21 cellular contexts compared by ENCODE assay signal in genomic region chr1:195951313-195951712, GRCh38.
A peak's percentile ranks its signal among the peaks of the same experiment; 100 is the strongest.
DNase-seq lines count a peak whose midpoint lies in the region; ATAC-seq, FAIRE-seq and TF ChIP-seq lines count a peak whose summit lies in the region.
"Had no signal": no experiment of that assay in that cellular context is flagged by ENCODE, and none has a peak within 500 bp of the region (broad histone marks: within the 10 kb centered on the region; RNA-seq: fewer than 3 reads in every experiment).

No MANE protein-coding gene starts in this region.

- no peaks in the 10 kb centered on the region for H3K36me3 Mint-ChIP-seq in natural killer cell treated with Interleukin-12 subunit alpha and Interleukin-12 subunit beta and Interleukin-15 and Interleukin-18, amount 100 ng/mL, for 72 hours

- H3K9me1 ChIP-seq in K562 (ENCODE audit: control insufficient read depth, insufficient read depth, low read length) = no peaks in the 10 kb centered on the region

- H3K9me3 ChIP-seq in SU-DHL-6 (ENCODE audit: insufficient read depth, low read length) (no peaks in the 10 kb centered on the region), K562 (replicated peaks; ENCODE audit: control insufficient read depth, insufficient read depth, low read depth, low read length) (no peaks in the 10 kb centered on the region)
- H3K9me3 ChIP-seq: A549, Caco-2 had no signal

- H4K8ac ChIP-seq in mesendoderm (ENCODE audit: low read depth, low read length) = no peak overlapping the region

- H3K4me3 ChIP-seq in SU-DHL-6 (ENCODE audit: insufficient read depth, low read length, poor library complexity, severe bottlenecking) (no peak overlapping the region), K562 (no peak overlapping the region), mesendoderm (ENCODE audit: low read length) (no peak overlapping the region)
- H3K4me3 ChIP-seq: A549, GM12878 had no signal

- FAIRE-seq in K562 (lab: Jason Lieb, UNC) (peak; percentile 19), H54 (lab: Jason Lieb, UNC) (no peak)
- FAIRE-seq: A549, GM12878, H1 had no signal

- H3K18ac ChIP-seq in mesendoderm (ENCODE audit: low read length) = no peak overlapping the region

- H3K79me1 ChIP-seq in mesendoderm (ENCODE audit: low read length) = no peaks in the 10 kb centered on the region

- no peak for TF ChIP-seq POLR2A in K562 (conservative IDR thresholded peaks at IDR 0.05)
- no peak for TF ChIP-seq POLR2A in H54 (IDR thresholded peaks at IDR 0.05; ENCODE audit: low read depth, low read length)

- H2BK120ac ChIP-seq in mesendoderm (ENCODE audit: low read depth, low read length) = no peak overlapping the region

- no peaks in the 10 kb centered on the region for H3F3A ChIP-seq in SU-DHL-6 (ENCODE audit: insufficient read depth)

- no peak overlapping the region for H2AK5ac ChIP-seq in mesendoderm (ENCODE audit: low read length)

- no peaks in the 10 kb centered on the region for H4K20me1 ChIP-seq in SU-DHL-6 (ENCODE audit: low read depth, low read length)
- H4K20me1 ChIP-seq in K562 (replicated peaks; ENCODE audit: control insufficient read depth, insufficient read depth, low read length) = no peaks in the 10 kb centered on the region

- in situ Hi-C loops in K562 (cut with MboI) = no loop called here

- peaks cover 7% of the 10 kb centered on the region for H3K9me3 Mint-ChIP-seq in natural killer cell treated with Interleukin-12 subunit alpha and Interleukin-12 subunit beta and Interleukin-15 and Interleukin-18, amount 100 ng/mL, for 72 hours
- H3K9me3 Mint-ChIP-seq: CD4-positive, alpha-beta T cell had no signal

- ATAC-seq in K562 (peak; percentile 73), GM21526 (IDR thresholded peaks at IDR 0.05; ENCODE audit: low FRiP score, unreplicated experiment) (no peak)
- ATAC-seq in natural killer cell treated with Interleukin-12 subunit alpha and Interleukin-12 subunit beta and Interleukin-15 and Interleukin-18, amount 100 ng/mL, for 72 hours = no peak
- ATAC-seq: A549, GM12878 had no signal

- no peak overlapping the region for H3K4me2 ChIP-seq in SU-DHL-6 (ENCODE audit: low read depth, low read length, poor library complexity, severe bottlenecking)
- H3K4me2 ChIP-seq in K562 (ENCODE audit: insufficient read depth, low read length) = no peak overlapping the region
- no peak overlapping the region for H3K4me2 ChIP-seq in mesendoderm (ENCODE audit: low read length)
- H3K4me2 ChIP-seq: A549 had no signal

- H3K27ac ChIP-seq in SU-DHL-6 (ENCODE audit: low read depth, low read length) = no peak overlapping the region
- no peak overlapping the region for H3K27ac ChIP-seq in K562 (ENCODE audit: extremely low read depth, low read depth, low read length)
- no peak overlapping the region for H3K27ac ChIP-seq in mesendoderm (ENCODE audit: low read depth, low read length)
- H3K27ac ChIP-seq: 22Rv1, A549, C4-2B had no signal

- TF ChIP-seq EP300 in K562 (IDR thresholded peaks at IDR 0.05; ENCODE audit: low read length) = no peak

- TF ChIP-seq CTCF in SU-DHL-6 (IDR thresholded peaks at IDR 0.05; ENCODE audit: insufficient read depth, low read length, poor library complexity, severe bottlenecking) = no peak
- no peak for TF ChIP-seq CTCF in K562 (IDR thresholded peaks at IDR 0.05 in 2 of 3, conservative IDR thresholded peaks at IDR 0.05 in 1 of 3; ENCODE audit: insufficient read depth in 2 of 3, low read depth in 1 of 3, low read length in 3 of 3)

- DNase-seq in DMS53 (lab: John Stamatoyannopoulos, UW) = peak; percentile 41
- DNase-seq in DMS53 treated with DMSO at 0.1 percent for 48 hours (lab: John Stamatoyannopoulos, UW; ENCODE audit: unreplicated experiment) = no peak
- peak in 1 of 4 experiments; percentile 55 for DNase-seq in K562 (ENCODE audit: extremely low read depth in 1 of 4, low spot score in 3 of 4)
- DNase-seq in mesendoderm = peak; percentile 20
- no peak for DNase-seq in natural killer cell treated with Interleukin-12 subunit alpha and Interleukin-12 subunit beta and Interleukin-15 and Interleukin-18, amount 100 ng/mL, for 72 hours (ENCODE audit: low spot score)
- no peak for DNase-seq in H54 (ENCODE audit: insufficient read length, low spot score)
- DNase-seq: AML-193; Caco-2; CD4-positive, alpha-beta T cell; DMS153; DND-41; EL; HCEC 1CT; HFFc6 had no signal

- H3K79me2 ChIP-seq in SU-DHL-6 (ENCODE audit: insufficient read depth, low read length) = no peaks in the 10 kb centered on the region
- H3K79me2 ChIP-seq in K562 (ENCODE audit: control insufficient read depth, insufficient read depth, low read length) = no peaks in the 10 kb centered on the region
- no peaks in the 10 kb centered on the region for H3K79me2 ChIP-seq in mesendoderm (ENCODE audit: control insufficient read depth, insufficient read depth, low read length)

- BruUV-seq in K562 (replicated peaks; lab: Mats Ljungman, UMichigan) = no TSS peak

- WGBS in K562 (ENCODE audit: insufficient coverage, low coverage, missing lambda C conversion rate) = 10% methylated on average over 2 of the region's 2 CpGs
- no CpG with 5 or more reads among the region's 2 CpGs for WGBS in mesendoderm (ENCODE audit: extremely low coverage, insufficient coverage, low lambda C conversion rate)

- no peaks in the 10 kb centered on the region for H3K27me3 Mint-ChIP-seq in natural killer cell treated with Interleukin-12 subunit alpha and Interleukin-12 subunit beta and Interleukin-15 and Interleukin-18, amount 100 ng/mL, for 72 hours
- H3K27me3 Mint-ChIP-seq: CD4-positive, alpha-beta T cell had no signal

- no peak overlapping the region for H3K4ac ChIP-seq in mesendoderm (ENCODE audit: low read depth, low read length)

- H3K27me3 ChIP-seq in SU-DHL-6 (ENCODE audit: low read length) = no peaks in the 10 kb centered on the region
- no peaks in the 10 kb centered on the region for H3K27me3 ChIP-seq in K562 (ENCODE audit: control insufficient read depth in 2 of 2, insufficient read depth in 2 of 2, low read length in 2 of 2)
- H3K27me3 ChIP-seq in mesendoderm (ENCODE audit: insufficient read depth, low read length, poor library complexity) = no peaks in the 10 kb centered on the region

- H3K4me1 Mint-ChIP-seq in natural killer cell treated with Interleukin-12 subunit alpha and Interleukin-12 subunit beta and Interleukin-15 and Interleukin-18, amount 100 ng/mL, for 72 hours (ENCODE audit: low read depth in 2 of 2) = no peaks in the 10 kb centered on the region

- no peak overlapping the region for H3K9ac ChIP-seq in SU-DHL-6 (ENCODE audit: low read length)
- H3K9ac ChIP-seq in K562 (ENCODE audit: insufficient read depth in 1 of 2, low read depth in 2 of 2, low read length in 2 of 2) = no peak overlapping the region
- no peak overlapping the region for H3K9ac ChIP-seq in mesendoderm (ENCODE audit: low read length)

- intact Hi-C loops in K562 (cut with micrococcal nuclease) = no loop called here

- TF ChIP-seq RAD21 in K562 (CRISPR knock-in tag; conservative IDR thresholded peaks at IDR 0.05 in 1 of 2, IDR thresholded peaks at IDR 0.05 in 1 of 2) = no peak

- no peaks in the 10 kb centered on the region for H3K9me2 ChIP-seq in SU-DHL-6 (replicated peaks; ENCODE audit: insufficient read depth, low read length)

- H2AFZ ChIP-seq in SU-DHL-6 (ENCODE audit: low read depth, low read length, severe bottlenecking) = peak overlapping the region; percentile 26
- H2AFZ ChIP-seq in K562 (ENCODE audit: low read depth, low read length) = no peak overlapping the region

- H3K4me1 ChIP-seq in K562 (replicated peaks in 1 of 2; ENCODE audit: control insufficient read depth in 2 of 2, insufficient read depth in 2 of 2, low read length in 2 of 2) (peaks cover 0 to 5% of the 10 kb centered on the region in 2 experiments; a peak in 1 of 5 replicates), mesendoderm (ENCODE audit: control insufficient read depth, low read depth, low read length) (no peaks in the 10 kb centered on the region)
- H3K4me1 ChIP-seq: A549, Caco-2 had no signal

- H2BK5ac ChIP-seq in mesendoderm (ENCODE audit: low read length) = no peak overlapping the region

- H3K56ac ChIP-seq in mesendoderm (ENCODE audit: low read length) = no peak overlapping the region

- CTCF ChIA-PET in K562 (lab: Yijun Ruan, JAX; ENCODE audit: low intra/inter-chr PET ratio) = no interaction called here

- H3K27ac Mint-ChIP-seq in natural killer cell treated with Interleukin-12 subunit alpha and Interleukin-12 subunit beta and Interleukin-15 and Interleukin-18, amount 100 ng/mL, for 72 hours = no peak overlapping the region
- H3K27ac Mint-ChIP-seq: CD4-positive, alpha-beta T cell; HFFc6 had no signal

- H2BK15ac ChIP-seq in mesendoderm (replicated peaks; ENCODE audit: low read depth) = no peak overlapping the region

- POLR2A ChIA-PET in K562 (lab: Yijun Ruan, JAX) = no interaction called here

- H3K23ac ChIP-seq in mesendoderm (ENCODE audit: low read length) = no peak overlapping the region

- H4K5ac ChIP-seq in mesendoderm (ENCODE audit: low read length) = no peak overlapping the region

- no peak overlapping the region for H3K4me3 Mint-ChIP-seq in natural killer cell treated with Interleukin-12 subunit alpha and Interleukin-12 subunit beta and Interleukin-15 and Interleukin-18, amount 100 ng/mL, for 72 hours
- H3K4me3 Mint-ChIP-seq: CD4-positive, alpha-beta T cell; HFFc6 had no signal

- H3K36me3 ChIP-seq in SU-DHL-6 (ENCODE audit: low read length) = no peaks in the 10 kb centered on the region
- no peaks in the 10 kb centered on the region for H3K36me3 ChIP-seq in K562 (ENCODE audit: control insufficient read depth, insufficient read depth, low read length)
- no peaks in the 10 kb centered on the region for H3K36me3 ChIP-seq in mesendoderm (ENCODE audit: control insufficient read depth, insufficient read depth, low read length)

TF ChIP-seq in K562, 482 proteins besides CTCF, POLR2A, EP300 and RAD21 (continues in another document):
- no peak for TF ChIP-seq ZBTB26 (CRISPR knock-in tag; IDR thresholded peaks at IDR 0.05)
- TF ChIP-seq ZNF134 (CRISPR knock-in tag; conservative IDR thresholded peaks at IDR 0.05) = no peak
- no peak for TF ChIP-seq LEF1 (IDR thresholded peaks at IDR 0.05)
- TF ChIP-seq BRD9 (IDR thresholded peaks at IDR 0.05; ENCODE audit: low read depth, partially characterized antibody) = no peak
- TF ChIP-seq SIRT6 (IDR thresholded peaks at IDR 0.05; ENCODE audit: low read depth, low read length) = no peak

Comparison
In these comparisons a context has a peak if more than half of its experiments do, and no peak if none do; other contexts are left out.
1. DNase-seq: peak in DMS53 (single experiment) and mesendoderm (single experiment); none in DMS53 treated with DMSO at 0.1 percent for 48 hours (single experiment), natural killer cell treated with Interleukin-12 subunit alpha and Interleukin-12 subunit beta and Interleukin-15 and Interleukin-18, amount 100 ng/mL, for 72 hours (single experiment) and H54 (single experiment).